ENCODE assay signal across 18 cellular contexts in the genomic region with DNA sequence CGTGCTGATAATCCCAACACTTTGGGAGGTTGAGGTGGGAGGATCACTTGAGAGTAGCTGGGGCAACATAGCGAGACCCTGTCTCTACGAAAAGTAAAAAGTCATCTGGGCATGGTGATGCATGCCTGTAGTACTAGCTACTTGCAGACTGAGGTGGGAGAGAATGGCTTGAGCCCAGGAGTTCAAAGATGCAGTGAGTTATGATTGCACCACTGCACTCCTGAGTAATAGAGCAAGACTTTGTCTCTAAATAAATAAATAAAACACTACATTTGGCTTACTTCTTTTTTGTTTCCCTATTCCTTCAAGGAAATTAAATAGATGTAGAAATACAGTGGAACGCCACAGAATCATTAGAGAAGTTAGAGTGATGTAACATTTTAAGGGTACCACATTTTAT. TPM values are rescaled to one million over a fixed set of nuclear protein-coding genes. Genes with fewer than 3 reads are reported as not detected.
"Had no signal": no experiment of that assay in that cellular context is flagged by ENCODE, and none has a peak within 500 bp of the region (broad histone marks: within the 10 kb centered on the region; RNA-seq: fewer than 3 reads in every experiment).

No MANE protein-coding gene starts in this region.

- H3K36me3 ChIP-seq: cardiac muscle cell had no signal

- H3K9me3 ChIP-seq: pancreas, thyroid gland had no signal

- H3K27ac Mint-ChIP-seq: activated naive CD8-positive, alpha-beta T cell treated with anti-CD3 and anti-CD28 coated beads, Interleukin-2, amount 50 U/mL, for 24 hours; activated T-helper 17 cell treated with anti-CD3 and anti-CD28 coated beads, Interleukin-2, amount 50 U/mL, for 72 hours; naive thymus-derived CD4-positive, alpha-beta T cell; stimulated activated memory B cell treated with anti-CD40 and anti-IgM and Interleukin-4, amounts not matched to agents 10 μg/mL and 1 μg/mL and 100 μg/mL, for 72 hours had no signal

- H3K4me1 Mint-ChIP-seq: activated naive CD8-positive, alpha-beta T cell treated with anti-CD3 and anti-CD28 coated beads, Interleukin-2, amount 50 U/mL, for 24 hours; activated T-helper 17 cell treated with anti-CD3 and anti-CD28 coated beads, Interleukin-2, amount 50 U/mL, for 72 hours; naive thymus-derived CD4-positive, alpha-beta T cell; stimulated activated memory B cell treated with anti-CD40 and anti-IgM and Interleukin-4, amounts not matched to agents 10 μg/mL and 1 μg/mL and 100 μg/mL, for 72 hours had no signal

- H3K4me3 Mint-ChIP-seq: activated naive CD8-positive, alpha-beta T cell treated with anti-CD3 and anti-CD28 coated beads, Interleukin-2, amount 50 U/mL, for 24 hours; activated T-helper 17 cell treated with anti-CD3 and anti-CD28 coated beads, Interleukin-2, amount 50 U/mL, for 72 hours; naive thymus-derived CD4-positive, alpha-beta T cell; stimulated activated memory B cell treated with anti-CD40 and anti-IgM and Interleukin-4, amounts not matched to agents 10 μg/mL and 1 μg/mL and 100 μg/mL, for 72 hours had no signal

- DNase-seq: activated CD4-positive, CD25-positive, alpha-beta regulatory T cell treated with anti-CD3 and anti-CD28 coated beads, Interleukin-2, amount 50 U/mL, for 72 hours; activated naive CD4-positive, alpha-beta T cell treated with Interleukin-2 at 50 U/mL for 16 hours; activated naive CD8-positive, alpha-beta T cell treated with anti-CD3 and anti-CD28 coated beads, Interleukin-2, amount 50 U/mL, for 24 hours; gastrocnemius medialis; islet precursor cell; left lung; mammary epithelial cell; mucosa of descending colon; naive thymus-derived CD4-positive, alpha-beta T cell; pancreas; stimulated activated CD4-positive, alpha-beta T cell treated with anti-CD3 and anti-CD28 coated beads, Interleukin-12 subunit alpha, Interleukin-12 subunit beta, amount 100 ng/mL, for 4 hours; thyroid gland had no signal

- H3K4me3 ChIP-seq: cardiac muscle cell, gastrocnemius medialis, left lung, mucosa of descending colon, pancreas, thyroid gland had no signal

- FAIRE-seq: endometrium, pancreas had no signal

- H3K27me3 Mint-ChIP-seq: activated naive CD8-positive, alpha-beta T cell treated with anti-CD3 and anti-CD28 coated beads, Interleukin-2, amount 50 U/mL, for 24 hours; stimulated activated memory B cell treated with anti-CD40 and anti-IgM and Interleukin-4, amounts not matched to agents 10 μg/mL and 1 μg/mL and 100 μg/mL, for 72 hours had no signal

- H3K27me3 ChIP-seq: cardiac muscle cell, gastrocnemius medialis, left lung, pancreas, thyroid gland had no signal

RNA-seq across cellular contexts. Expression of a gene that starts 20.1 kb away (rescaled TPM):
- total RNA-seq: activated T-helper 17 cell treated with anti-CD3 and anti-CD28 coated beads, Interleukin-2, amount 50 U/mL, for 72 hours; cardiac muscle cell; gastrocnemius medialis; left lung; mammary epithelial cell; mucosa of descending colon; naive thymus-derived CD4-positive, alpha-beta T cell; pancreas; urinary bladder had no signal
- polyA plus RNA-seq: cardiac muscle cell; esophagus; mammary epithelial cell; naive thymus-derived CD4-positive, alpha-beta T cell; pancreas; urinary bladder had no signal
